Comparison of ENCODE assay signal across 12 cellular contexts in the genomic region with DNA sequence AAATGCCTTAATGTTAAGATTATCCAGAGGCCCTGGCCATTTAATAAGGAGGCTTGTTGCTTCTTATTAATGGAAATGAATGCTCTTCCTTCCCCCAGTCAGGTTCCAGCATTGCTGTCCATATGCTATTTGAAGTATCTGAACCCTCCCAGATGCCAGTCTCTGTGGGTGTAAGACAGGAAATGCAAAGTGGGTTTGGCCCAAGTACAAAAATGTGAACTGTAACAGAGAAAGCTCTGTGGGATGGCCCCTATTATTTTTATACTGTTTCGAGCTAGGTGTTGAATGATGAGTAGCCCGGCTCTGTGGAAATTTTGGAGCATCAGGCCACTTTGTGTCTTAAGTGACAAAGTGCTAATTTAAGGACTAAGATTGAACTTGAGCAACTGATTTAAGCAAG.
DNase-seq lines count a peak whose midpoint lies in the region; ATAC-seq and TF ChIP-seq lines count a peak whose summit lies in the region.
"Had no signal": no experiment of that assay in that cellular context is flagged by ENCODE, and none has a peak within 500 bp of the region (broad histone marks: within the 10 kb centered on the region; RNA-seq: fewer than 3 reads in every experiment).

No MANE protein-coding gene starts in this region.

- H3K4me2 ChIP-seq in OCI-LY3 (ENCODE audit: low read length): peak overlapping the region; percentile 27

- H3K27me3 ChIP-seq in OCI-LY3 (ENCODE audit: low read depth, low read length): no peaks in the 10 kb centered on the region
- H3K27me3 ChIP-seq: neutrophil had no signal

- H4K20me1 ChIP-seq in OCI-LY3 (ENCODE audit: insufficient read depth, low read length): no peaks in the 10 kb centered on the region

- no peak overlapping the region for H3K4me3 ChIP-seq in OCI-LY3 (ENCODE audit: low read length)
- H3K4me3 ChIP-seq in coronary artery: no peak overlapping the region

- peak; percentile 53 for ATAC-seq in GM19324 (IDR thresholded peaks at IDR 0.05; ENCODE audit: low FRiP score, unreplicated experiment)

- peak; percentile 59 for DNase-seq in dedifferentiated amniotic fluid mesenchymal stem cell (ENCODE audit: extremely low spot score)
- peak; percentile 35 for DNase-seq in smooth muscle cell of the brain vasculature (ENCODE audit: low read depth, low spot score)
- no peak for DNase-seq in coronary artery (ENCODE audit: low spot score)
- DNase-seq in stimulated activated naive CD4-positive, alpha-beta T cell treated with Interleukin-2 at 50 U/mL for 16 hours (lab: John Stamatoyannopoulos, UW): no peak
- no peak for DNase-seq in D341Med (ENCODE audit: low spot score)
- DNase-seq: activated gamma-delta T cell treated with Interleukin-2 at 50 U/mL for 16 hours, hippocampal formation, NCI-H526 treated with DMSO at 0.1 percent for 48 hours, WERI-Rb-1 had no signal

- H3K36me3 ChIP-seq in OCI-LY3 (replicated peaks; ENCODE audit: low read depth, low read length): no peaks in the 10 kb centered on the region
- H3K36me3 ChIP-seq: neutrophil, WERI-Rb-1 had no signal

- H3K4me1 ChIP-seq in OCI-LY3 (ENCODE audit: low read length): peaks cover 11% of the 10 kb centered on the region

- no peaks in the 10 kb centered on the region for H3K79me2 ChIP-seq in OCI-LY3 (ENCODE audit: low read length)

- no peak overlapping the region for H2AFZ ChIP-seq in OCI-LY3 (ENCODE audit: low read depth, low read length)

- H3K9me3 ChIP-seq in OCI-LY3 (ENCODE audit: insufficient read depth, low read length): no peaks in the 10 kb centered on the region
- H3K9me3 ChIP-seq: neutrophil had no signal

- H3K27ac ChIP-seq in OCI-LY3 (ENCODE audit: low read length) (no peak overlapping the region), coronary artery (no peak overlapping the region)
- H3K27ac ChIP-seq: neutrophil, WERI-Rb-1 had no signal

- H3K9ac ChIP-seq in OCI-LY3 (ENCODE audit: low read length): no peak overlapping the region

- no peak for TF ChIP-seq CTCF in OCI-LY3 (IDR thresholded peaks at IDR 0.05; ENCODE audit: low read depth, low read length)
- TF ChIP-seq CTCF in coronary artery (IDR thresholded peaks at IDR 0.05): no peak

Comparison
In these comparisons a context has a peak if more than half of its experiments do, and no peak if none do; other contexts are left out.
1. DNase-seq: peak in dedifferentiated amniotic fluid mesenchymal stem cell (single experiment) and smooth muscle cell of the brain vasculature (single experiment); none in coronary artery (single experiment), stimulated activated naive CD4-positive, alpha-beta T cell treated with Interleukin-2 at 50 U/mL for 16 hours (single experiment) and D341Med (single experiment).